In the genomic region with DNA sequence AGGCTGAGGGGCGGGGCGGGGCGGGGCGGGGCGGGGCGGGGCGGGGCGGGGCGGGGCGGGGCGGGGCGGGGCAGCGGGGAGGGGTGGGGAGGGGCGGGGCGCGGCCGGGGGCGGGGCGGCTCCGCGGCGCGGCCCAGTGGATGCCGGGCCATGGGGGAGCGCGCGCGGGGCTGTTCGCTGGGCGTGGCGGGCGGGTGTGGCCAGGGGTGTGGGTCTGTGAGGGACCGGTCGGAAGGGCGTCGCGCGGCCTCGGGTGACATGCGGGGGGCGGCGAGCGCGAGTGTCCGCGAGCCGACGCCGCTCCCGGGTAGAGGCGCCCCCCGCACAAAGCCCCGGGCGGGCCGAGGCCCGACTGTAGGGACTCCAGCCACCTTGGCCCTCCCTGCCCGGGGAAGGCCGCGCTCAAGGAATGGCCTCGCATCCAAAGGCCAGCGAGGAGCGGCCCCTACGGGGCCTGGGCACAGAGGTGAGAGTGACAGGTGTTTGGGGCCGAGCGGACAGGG, we compare ENCODE assay signal across 8 cellular contexts. TPM values are rescaled to one million over a fixed set of nuclear protein-coding genes. Genes with fewer than 3 reads are reported as not detected.
DNase-seq lines count a peak whose midpoint lies in the region; ATAC-seq, FAIRE-seq and TF ChIP-seq lines count a peak whose summit lies in the region.

A gene (plus strand): TSS at position 188 of the 503 bp plus-strand sequence. CDS start 71 bp downstream, at position 259.

- peak within 1 kb of the TSS; percentile 96 for H3K27ac Mint-ChIP-seq in CD4-positive, alpha-beta T cell

- WGBS in pancreas, 2 donors = 0 to 1% methylated on average over 44 to 51 of the region's 65 CpGs

- no peak within 1 kb of the TSS for H3K9ac ChIP-seq in MM.1S (ENCODE audit: low read length)

- H3K9me3 ChIP-seq in CD4-positive, alpha-beta T cell (ENCODE audit: control insufficient read depth, low read length) = peaks cover 67% of the 10 kb centered on the region
- peaks cover 0 to 8% (median 0%) of the 10 kb centered on the region in 4 donors for H3K9me3 ChIP-seq in pancreas
- H3K9me3 ChIP-seq in MM.1S (replicated peaks; ENCODE audit: insufficient read depth, low read length) = no peaks in the 10 kb centered on the region

- POLR2A ChIA-PET in CD4-positive, alpha-beta T cell (lab: Charles Lee) = interaction anchor here (0.6 to 1.4 kb wide), 3 partner anchors 56 to 1643 kb away, joined by 3 read pairs; a partner anchor contains a TSS

- H3K4me1 ChIP-seq in pancreas (peaks cover 0 to 7% (median 0%) of the 10 kb centered on the region in 3 donors), MM.1S (ENCODE audit: low read length) (no peaks in the 10 kb centered on the region)

- no peaks in the 10 kb centered on the region for H3K79me2 ChIP-seq in MM.1S (ENCODE audit: low read length)

- no peaks in the 10 kb centered on the region for H4K20me1 ChIP-seq in MM.1S (ENCODE audit: insufficient read depth, low read length)

- TF ChIP-seq CTCF in CD4-positive, alpha-beta T cell (IDR thresholded peaks at IDR 0.05) = no peak
- TF ChIP-seq CTCF in pancreas (IDR thresholded peaks at IDR 0.05) = no peak
- TF ChIP-seq CTCF in MM.1S (IDR thresholded peaks at IDR 0.05; ENCODE audit: low read length) = no peak

- H3K4me3 ChIP-seq in pancreas (peak within 1 kb of the TSS; percentile 69 to 92 (median 83)), MM.1S (ENCODE audit: low read length) (no peak within 1 kb of the TSS)

- CTCF ChIA-PET in CD4-positive, alpha-beta T cell (lab: Charles Lee) = interaction anchor here (1.0 kb wide), 1 partner anchor 146 kb away, joined by 3 read pairs; a partner anchor contains a TSS

- H3K4me2 ChIP-seq in MM.1S (ENCODE audit: low read depth, low read length) = no peak within 1 kb of the TSS

- ATAC-seq in CD4-positive, alpha-beta T cell (ENCODE audit: poor library complexity) = peak; percentile 43
- ATAC-seq in GM21528 (IDR thresholded peaks at IDR 0.05; ENCODE audit: low FRiP score, unreplicated experiment) (peak; percentile 25), pancreas (peak; percentile 67 to 81 (median 80))
- ATAC-seq in activated T-cell treated with anti-CD3 and anti-CD28 coated beads, Interleukin-2, amount 50 U/mL, for 4 hours = peak; percentile 76 to 79

- H3K4me1 Mint-ChIP-seq in CD4-positive, alpha-beta T cell (ENCODE audit: low read depth) = peaks cover 34% of the 10 kb centered on the region
- peaks cover 18% of the 10 kb centered on the region for H3K4me1 Mint-ChIP-seq in activated T-cell treated with anti-CD3 and anti-CD28 coated beads, Interleukin-2, amount 50 U/mL, for 4 hours (ENCODE audit: low read depth)

- no peaks in the 10 kb centered on the region for H3K27me3 ChIP-seq in CD4-positive, alpha-beta T cell (ENCODE audit: control insufficient read depth, insufficient read depth, low read length)
- no peaks in the 10 kb centered on the region for H3K27me3 ChIP-seq in pancreas
- H3K27me3 ChIP-seq in MM.1S (replicated peaks; ENCODE audit: insufficient read depth, low read length) = no peaks in the 10 kb centered on the region

- peaks cover 17% of the 10 kb centered on the region for H3K9me3 Mint-ChIP-seq in CD4-positive, alpha-beta T cell
- peaks cover 36% of the 10 kb centered on the region for H3K9me3 Mint-ChIP-seq in activated T-cell treated with anti-CD3 and anti-CD28 coated beads, Interleukin-2, amount 50 U/mL, for 4 hours

- DNase-seq in CD4-positive, alpha-beta T cell = peak in 2 of 10 experiments; percentile 6 to 11
- DNase-seq in NCI-H1930 (lab: John Stamatoyannopoulos, UW) = peak; percentile 81 to 91
- DNase-seq in activated T-cell treated with anti-CD3 and anti-CD28 coated beads, Interleukin-2, amount 50 U/mL, for 4 hours = no peak
- peak; percentile 67 for DNase-seq in germinal center (ENCODE audit: low spot score)
- DNase-seq in pancreas = peak in 5 of 6 donors; percentile 79 to 92 (median 87)
- no peak for DNase-seq in islet precursor cell
- no peak for DNase-seq in MM.1S

- H3K27me3 Mint-ChIP-seq in CD4-positive, alpha-beta T cell = no peaks in the 10 kb centered on the region
- no peaks in the 10 kb centered on the region for H3K27me3 Mint-ChIP-seq in activated T-cell treated with anti-CD3 and anti-CD28 coated beads, Interleukin-2, amount 50 U/mL, for 4 hours (ENCODE audit: low read depth)

- no peaks in the 10 kb centered on the region for H3F3A ChIP-seq in MM.1S (ENCODE audit: insufficient read depth, low read length)

- peak within 1 kb of the TSS; percentile 99 for H3K4me3 Mint-ChIP-seq in CD4-positive, alpha-beta T cell
- H3K4me3 Mint-ChIP-seq in activated T-cell treated with anti-CD3 and anti-CD28 coated beads, Interleukin-2, amount 50 U/mL, for 4 hours = peak within 1 kb of the TSS; percentile 88

- H3K9me2 ChIP-seq in MM.1S (replicated peaks; ENCODE audit: insufficient read depth, low read length) = no peaks in the 10 kb centered on the region

- H3K36me3 ChIP-seq in pancreas (peaks cover 0 to 11% (median 0%) of the 10 kb centered on the region in 3 donors), MM.1S (replicated peaks; ENCODE audit: insufficient read depth, low read length) (no peaks in the 10 kb centered on the region)

- H2AFZ ChIP-seq in MM.1S (ENCODE audit: low read length) = no peak within 1 kb of the TSS

- H3K36me3 Mint-ChIP-seq in CD4-positive, alpha-beta T cell (ENCODE audit: low read depth) = peaks cover 82% of the 10 kb centered on the region
- H3K36me3 Mint-ChIP-seq in activated T-cell treated with anti-CD3 and anti-CD28 coated beads, Interleukin-2, amount 50 U/mL, for 4 hours (ENCODE audit: insufficient read depth) = peaks cover 29% of the 10 kb centered on the region

- FAIRE-seq in pancreas (lab: Jason Lieb, UNC) = no peak

- peak within 1 kb of the TSS; percentile 75 for H3K27ac ChIP-seq in CD4-positive, alpha-beta T cell (ENCODE audit: low read depth, low read length)
- H3K27ac ChIP-seq in pancreas (peak within 1 kb of the TSS; percentile 76 to 96 (median 83)), MM.1S (ENCODE audit: low read length) (no peak within 1 kb of the TSS)

- intact Hi-C loops in CD4-positive, alpha-beta T cell (cut with DNase I, micrococcal nuclease) = loop anchor here (1.0 to 10.0 kb wide), 3 partner anchors 28 to 146 kb away; a partner anchor contains a TSS
- intact Hi-C loops in pancreas (cut with DNase I) = no loop called here

RNA-seq across cellular contexts. Expression of the gene that starts here (rescaled TPM):
- total RNA-seq in CD4-positive, alpha-beta T cell = 1 to 10 TPM; 3.5 to 4.5 TPM
- 1 to 10 TPM; 1.1 to 2.3 (median 1.4) TPM for total RNA-seq in activated T-cell treated with anti-CD3 and anti-CD28 coated beads, Interleukin-2, amount 50 U/mL, for 4 hours
- total RNA-seq in pancreas = 1 to 10 TPM; 2.1 to 4.8 (median 2.8) TPM
- polyA plus RNA-seq in pancreas = 1 to 10 TPM; 2.7 to 4.7 TPM

Comparison
In these comparisons a context has a peak if more than half of its experiments do, and no peak if none do; other contexts are left out.
1. ATAC-seq: peak in every context shown above with its lines; median percentile 80 in pancreas; 78 in activated T-cell treated with anti-CD3 and anti-CD28 coated beads, Interleukin-2, amount 50 U/mL, for 4 hours; 43 in CD4-positive, alpha-beta T cell; 25 in GM21528.
2. DNase-seq: peak in NCI-H1930 (2 of 2), germinal center (single experiment) and pancreas (5 of 6); none in activated T-cell treated with anti-CD3 and anti-CD28 coated beads, Interleukin-2, amount 50 U/mL, for 4 hours (single experiment), islet precursor cell (single experiment) and MM.1S (single experiment).
3. intact Hi-C loops: an anchor here in CD4-positive, alpha-beta T cell (1.0 to 10.0 kb wide); none called in pancreas.